8 cellular contexts compared by ENCODE assay signal in genomic region chr12:1217191-1217949, GRCh38.
DNase-seq lines count a peak whose midpoint lies in the region; ATAC-seq and TF ChIP-seq lines count a peak whose summit lies in the region.

No MANE protein-coding gene starts in this region.

- H3K27ac ChIP-seq in heart left ventricle = peak overlapping the region; percentile 56 to 86 (median 76)
- H3K27ac ChIP-seq in mesendoderm (ENCODE audit: low read depth, low read length) = no peak overlapping the region

- 16 to 24% (median 21%) methylated on average over 6 of the region's 6 CpGs for WGBS in heart left ventricle, 4 donors
- no CpG with 5 or more reads among the region's 6 CpGs for WGBS in mesendoderm (ENCODE audit: extremely low coverage, insufficient coverage, low lambda C conversion rate)

- no peak for TF ChIP-seq CTCF in heart left ventricle (IDR thresholded peaks at IDR 0.05)

- no peaks in the 10 kb centered on the region for H3K79me2 ChIP-seq in mesendoderm (ENCODE audit: control insufficient read depth, insufficient read depth, low read length)

- no peak overlapping the region for H3K18ac ChIP-seq in mesendoderm (ENCODE audit: low read length)

- H2BK120ac ChIP-seq in mesendoderm (ENCODE audit: low read depth, low read length) = no peak overlapping the region

- H3K4me1 Mint-ChIP-seq in stimulated activated effector memory CD8-positive, alpha-beta T cell treated with anti-CD3 and anti-CD28 coated beads, Interleukin-12 subunit alpha, Interleukin-12 subunit beta, amount 100 ng/mL, for 72 hours = peaks cover 5% of the 10 kb centered on the region

- H2BK5ac ChIP-seq in mesendoderm (ENCODE audit: low read length) = no peak overlapping the region

- H3K9ac ChIP-seq in mesendoderm (ENCODE audit: low read length) = no peak overlapping the region

- POLR2A ChIA-PET in HEK293T (lab: Yijun Ruan, JAX) = interaction anchor here (1.0 kb wide), 1 partner anchor 11 kb away, joined by 4 read pairs; no protein-coding TSS in a partner anchor

- H3K23ac ChIP-seq in mesendoderm (ENCODE audit: low read length) = no peak overlapping the region

- no peaks in the 10 kb centered on the region for H3K9me3 Mint-ChIP-seq in stimulated activated effector memory CD8-positive, alpha-beta T cell treated with anti-CD3 and anti-CD28 coated beads, Interleukin-12 subunit alpha, Interleukin-12 subunit beta, amount 100 ng/mL, for 72 hours

- peak overlapping the region in 1 of 12 donors; percentile 4 for H3K4me3 ChIP-seq in heart left ventricle
- no peak overlapping the region for H3K4me3 ChIP-seq in mesendoderm (ENCODE audit: low read length)

- H3K4me2 ChIP-seq in mesendoderm (ENCODE audit: low read length) = no peak overlapping the region

- H3K36me3 Mint-ChIP-seq in stimulated activated effector memory CD8-positive, alpha-beta T cell treated with anti-CD3 and anti-CD28 coated beads, Interleukin-12 subunit alpha, Interleukin-12 subunit beta, amount 100 ng/mL, for 72 hours = no peaks in the 10 kb centered on the region

- H3K4me3 Mint-ChIP-seq in stimulated activated effector memory CD8-positive, alpha-beta T cell treated with anti-CD3 and anti-CD28 coated beads, Interleukin-12 subunit alpha, Interleukin-12 subunit beta, amount 100 ng/mL, for 72 hours = no peak overlapping the region

- H2AK5ac ChIP-seq in mesendoderm (ENCODE audit: low read length) = no peak overlapping the region

- DNase-seq in HEK293T (ENCODE audit: extremely low spot score) = no peak
- DNase-seq in SW 1271 (lab: John Stamatoyannopoulos, UW) = peak; percentile 25 to 66
- DNase-seq in heart left ventricle = no peak
- no peak for DNase-seq in stimulated activated effector memory CD8-positive, alpha-beta T cell treated with anti-CD3 and anti-CD28 coated beads, Interleukin-12 subunit alpha, Interleukin-12 subunit beta, amount 100 ng/mL, for 72 hours (ENCODE audit: low spot score in 2 of 2)
- no peak for DNase-seq in mesendoderm
- DNase-seq in activated CD4-positive, alpha-beta T cell treated with anti-CD3 and anti-CD28 coated beads for 4 hours = no peak
- DNase-seq in stimulated activated CD4-positive, alpha-beta T cell treated with anti-CD3 and anti-CD28 coated beads, Interleukin-12 subunit alpha, Interleukin-12 subunit beta, amount 100 ng/mL, for 4 hours = no peak

- no peaks in the 10 kb centered on the region for H3K9me3 ChIP-seq in heart left ventricle

- H2BK15ac ChIP-seq in mesendoderm (replicated peaks; ENCODE audit: low read depth) = no peak overlapping the region

- intact Hi-C loops in heart left ventricle (cut with DNase I) = no loop called here

- no peak overlapping the region for H3K27ac Mint-ChIP-seq in stimulated activated effector memory CD8-positive, alpha-beta T cell treated with anti-CD3 and anti-CD28 coated beads, Interleukin-12 subunit alpha, Interleukin-12 subunit beta, amount 100 ng/mL, for 72 hours

- no peaks in the 10 kb centered on the region for H3K79me1 ChIP-seq in mesendoderm (ENCODE audit: low read length)

- H3K36me3 ChIP-seq in heart left ventricle (no peaks in the 10 kb centered on the region), mesendoderm (ENCODE audit: control insufficient read depth, insufficient read depth, low read length) (no peaks in the 10 kb centered on the region)

- H4K8ac ChIP-seq in mesendoderm (ENCODE audit: low read depth, low read length) = no peak overlapping the region

- TF ChIP-seq POLR2A in heart left ventricle (IDR thresholded peaks at IDR 0.05) = no peak

- no peak overlapping the region for H3K4ac ChIP-seq in mesendoderm (ENCODE audit: low read depth, low read length)

- no peak overlapping the region for H3K56ac ChIP-seq in mesendoderm (ENCODE audit: low read length)

- ATAC-seq in heart left ventricle (peak; percentile 72 to 92 (median 83)), HG02970 (IDR thresholded peaks at IDR 0.05; ENCODE audit: low FRiP score, unreplicated experiment) (no peak)
- ATAC-seq in stimulated activated effector memory CD8-positive, alpha-beta T cell treated with anti-CD3 and anti-CD28 coated beads, Interleukin-12 subunit alpha, Interleukin-12 subunit beta, amount 100 ng/mL, for 72 hours = peak; percentile 61

- no peak overlapping the region for H4K5ac ChIP-seq in mesendoderm (ENCODE audit: low read length)

- H3K4me1 ChIP-seq in heart left ventricle (peaks cover 4 to 75% (median 46%) of the 10 kb centered on the region in 12 donors), mesendoderm (ENCODE audit: control insufficient read depth, low read depth, low read length) (no peaks in the 10 kb centered on the region)

- CTCF ChIA-PET in HEK293T (lab: Yijun Ruan, JAX) = interaction anchor here (0.6 kb wide), 1 partner anchor 46 kb away, joined by 3 read pairs; no protein-coding TSS in a partner anchor

- H3K27me3 ChIP-seq in heart left ventricle = no peaks in the 10 kb centered on the region
- no peaks in the 10 kb centered on the region for H3K27me3 ChIP-seq in mesendoderm (ENCODE audit: insufficient read depth, low read length, poor library complexity)

TF ChIP-seq in HEK293T, 16 proteins besides CTCF, POLR2A, EP300 and RAD21:
- peak; percentile 43 for TF ChIP-seq PKNOX1 (IDR thresholded peaks at IDR 0.05)
- TF ChIP-seq FOXM1 (IDR thresholded peaks at IDR 0.05; ENCODE audit: borderline replicate concordance) = no peak

Comparison
In these comparisons a context has a peak if more than half of its experiments do, and no peak if none do; other contexts are left out.
1. DNase-seq: peak in SW 1271 (2 of 2); none in HEK293T (single experiment), heart left ventricle (0 of 5), stimulated activated effector memory CD8-positive, alpha-beta T cell treated with anti-CD3 and anti-CD28 coated beads, Interleukin-12 subunit alpha, Interleukin-12 subunit beta, amount 100 ng/mL, for 72 hours (0 of 2), mesendoderm (single experiment), activated CD4-positive, alpha-beta T cell treated with anti-CD3 and anti-CD28 coated beads for 4 hours (0 of 2) and stimulated activated CD4-positive, alpha-beta T cell treated with anti-CD3 and anti-CD28 coated beads, Interleukin-12 subunit alpha, Interleukin-12 subunit beta, amount 100 ng/mL, for 4 hours (single experiment).